ENCODE assay signal across 19 cellular contexts in the genomic region with DNA sequence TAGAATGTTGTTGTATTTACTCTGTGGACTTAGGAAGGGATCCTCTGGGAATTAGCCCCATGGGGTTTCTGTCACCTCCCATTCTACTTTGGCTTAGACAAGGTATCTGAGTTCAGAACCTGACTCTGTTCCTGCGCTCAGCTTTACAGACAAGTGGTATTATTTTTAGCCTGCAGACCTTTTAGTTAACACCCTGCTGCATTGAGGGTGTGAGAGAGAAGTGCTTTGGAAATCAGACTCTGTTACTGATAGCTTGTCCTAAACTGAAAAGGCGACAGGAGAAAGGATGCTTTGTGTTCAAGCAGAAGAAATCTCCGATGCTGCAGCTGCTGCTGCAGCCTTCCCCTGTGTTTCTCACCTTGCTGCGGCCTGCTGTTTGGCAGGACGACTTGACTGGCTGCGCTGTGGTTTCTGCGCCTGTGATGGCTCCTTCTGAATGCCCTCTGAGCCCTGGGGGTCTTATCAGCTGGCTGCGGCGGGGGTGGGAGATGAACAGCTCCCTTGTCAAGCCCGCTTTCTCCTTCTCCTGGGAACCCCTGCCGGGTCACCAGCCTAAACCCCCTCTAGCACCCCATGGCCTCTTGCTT.
"Had no signal": no experiment of that assay in that cellular context is flagged by ENCODE, and none has a peak within 500 bp of the region (broad histone marks: within the 10 kb centered on the region; RNA-seq: fewer than 3 reads in every experiment).

No MANE protein-coding gene starts in this region.

- H3K4me3 ChIP-seq: left lung, spleen, thoracic aorta had no signal

- ATAC-seq: left lung; natural killer cell treated with Interleukin-12 subunit alpha and Interleukin-12 subunit beta and Interleukin-15 and Interleukin-18, amount 100 ng/mL, for 72 hours; sciatic nerve; stimulated activated naive CD8-positive, alpha-beta T cell treated with anti-CD3 and anti-CD28 coated beads, Interleukin-15, amount 100 ng/mL, for 72 hours had no signal

- H3K36me3 ChIP-seq: brain microvascular endothelial cell, left lung, spleen, thoracic aorta had no signal

- H3K27ac ChIP-seq: brain microvascular endothelial cell, left lung, spleen, thoracic aorta had no signal

- H3K36me3 Mint-ChIP-seq: natural killer cell treated with Interleukin-12 subunit alpha and Interleukin-12 subunit beta and Interleukin-15 and Interleukin-18, amount 100 ng/mL, for 72 hours had no signal

- H3K9me3 ChIP-seq: thoracic aorta had no signal

- FAIRE-seq: frontal cortex, islet of Langerhans had no signal

- H3K27ac Mint-ChIP-seq: activated T-helper 1 cell treated with anti-CD3 and anti-CD28 coated beads, Interleukin-12 subunit alpha, Interleukin-12 subunit beta, Interleukin-2, Interleukin-4 antibody, amounts not matched to agents 30 ng/mL and 10 ng/mL and 1 ng/mL, durations not matched to agents 14 hours and 24 hours and 36 hours; dendritic cell treated with granulocyte-macrophage colony-stimulating factor and Interleukin-4, amounts not matched to agents 40 ng/mL and 50 ng/mL, for 4 days; memory B cell; natural killer cell treated with Interleukin-12 subunit alpha and Interleukin-12 subunit beta and Interleukin-15 and Interleukin-18, amount 100 ng/mL, for 72 hours; progenitor cell of endocrine pancreas had no signal

- H3K4me1 ChIP-seq: left lung, spleen had no signal

- H3K27me3 ChIP-seq: brain microvascular endothelial cell, left lung, spleen had no signal

- H3K4me3 Mint-ChIP-seq: activated T-helper 1 cell treated with anti-CD3 and anti-CD28 coated beads, Interleukin-12 subunit alpha, Interleukin-12 subunit beta, Interleukin-2, Interleukin-4 antibody, amounts not matched to agents 30 ng/mL and 10 ng/mL and 1 ng/mL, durations not matched to agents 14 hours and 24 hours and 36 hours; dendritic cell treated with granulocyte-macrophage colony-stimulating factor and Interleukin-4, amounts not matched to agents 40 ng/mL and 50 ng/mL, for 4 days; memory B cell; natural killer cell treated with Interleukin-12 subunit alpha and Interleukin-12 subunit beta and Interleukin-15 and Interleukin-18, amount 100 ng/mL, for 72 hours; stimulated activated naive CD8-positive, alpha-beta T cell treated with anti-CD3 and anti-CD28 coated beads, Interleukin-15, amount 100 ng/mL, for 72 hours had no signal

- H3K4me1 Mint-ChIP-seq: memory B cell; stimulated activated naive CD8-positive, alpha-beta T cell treated with anti-CD3 and anti-CD28 coated beads, Interleukin-15, amount 100 ng/mL, for 72 hours had no signal

- DNase-seq: activated CD4-positive, CD25-positive, alpha-beta regulatory T cell treated with anti-CD3 and anti-CD28 coated beads, Interleukin-2, amount 50 U/mL, for 72 hours; activated naive CD4-positive, alpha-beta T cell; anterior cingulate cortex; brain microvascular endothelial cell; effector memory CD4-positive, alpha-beta T cell; occipital lobe; spleen; stimulated activated naive CD8-positive, alpha-beta T cell treated with anti-CD3 and anti-CD28 coated beads, Interleukin-15, amount 100 ng/mL, for 72 hours; T-helper 1 cell had no signal

- H3K9me3 Mint-ChIP-seq: activated T-helper 1 cell treated with anti-CD3 and anti-CD28 coated beads, Interleukin-12 subunit alpha, Interleukin-12 subunit beta, Interleukin-2, Interleukin-4 antibody, amounts not matched to agents 30 ng/mL and 10 ng/mL and 1 ng/mL, durations not matched to agents 14 hours and 24 hours and 36 hours; natural killer cell treated with Interleukin-12 subunit alpha and Interleukin-12 subunit beta and Interleukin-15 and Interleukin-18, amount 100 ng/mL, for 72 hours; stimulated activated naive CD8-positive, alpha-beta T cell treated with anti-CD3 and anti-CD28 coated beads, Interleukin-15, amount 100 ng/mL, for 72 hours had no signal
